ENCODE assay signal across 20 cellular contexts in the genomic region with DNA sequence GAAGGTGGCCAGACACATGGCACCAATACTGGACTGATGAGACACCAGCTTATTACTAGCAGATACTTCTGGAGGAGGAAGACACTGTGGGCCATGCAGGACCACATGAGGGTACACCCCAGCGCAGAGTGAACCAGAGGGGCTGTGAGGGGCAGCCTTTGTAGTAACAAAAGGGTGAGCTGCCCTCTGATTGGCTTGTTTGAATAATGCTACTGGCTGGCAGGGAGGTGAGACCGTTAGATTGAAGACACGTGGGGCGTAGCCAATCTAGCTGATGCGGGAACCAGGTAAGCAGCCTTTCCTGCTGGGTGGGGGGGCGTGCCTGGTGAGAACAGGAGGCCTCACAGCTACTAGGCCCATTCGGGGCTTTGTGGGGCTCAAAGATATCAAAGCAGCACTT.
DNase-seq lines count a peak whose midpoint lies in the region; ATAC-seq and TF ChIP-seq lines count a peak whose summit lies in the region.
"Had no signal": no experiment of that assay in that cellular context is flagged by ENCODE, and none has a peak within 500 bp of the region (broad histone marks: within the 10 kb centered on the region; RNA-seq: fewer than 3 reads in every experiment).

No MANE protein-coding gene starts in this region.

- no peaks in the 10 kb centered on the region for H3K36me3 ChIP-seq in OCI-LY7 (ENCODE audit: insufficient read depth, low read length)

- CTCF ChIA-PET in OCI-LY7 (lab: Charles Lee; ENCODE audit: unreplicated experiment) = interaction anchor here (0.8 kb wide), 1 partner anchor 12 kb away, joined by 3 read pairs; no protein-coding TSS in a partner anchor

- no peak overlapping the region for H3K27ac Mint-ChIP-seq in natural killer cell treated with Interleukin-12 subunit alpha and Interleukin-12 subunit beta and Interleukin-15 and Interleukin-18, amount 100 ng/mL, for 72 hours
- H3K27ac Mint-ChIP-seq in natural killer cell = no peak overlapping the region
- H3K27ac Mint-ChIP-seq: CD4-positive, alpha-beta T cell; HFFc6 had no signal

- peak; percentile 59 for DNase-seq in natural killer cell treated with Interleukin-12 subunit alpha and Interleukin-12 subunit beta and Interleukin-15 and Interleukin-18, amount 100 ng/mL, for 72 hours (ENCODE audit: low spot score)
- DNase-seq in natural killer cell (no peak), OCI-LY7 (ENCODE audit: low spot score) (peak; percentile 24), dorsolateral prefrontal cortex (no peak), dedifferentiated amniotic fluid mesenchymal stem cell (ENCODE audit: extremely low spot score) (no peak)
- DNase-seq: CD4-positive, alpha-beta T cell; GM23248; H7; HFFc6; IMR-90; NCI-H1048; NCI-H187; NCI-H446; NCI-H524 treated with DMSO at 0.1 percent for 48 hours; OCI-M1; SK-N-SH; SW 1271 had no signal

- H3K9me3 ChIP-seq in OCI-LY7 (ENCODE audit: low read length) = no peaks in the 10 kb centered on the region
- H3K9me3 ChIP-seq: SK-N-SH had no signal

- peaks cover 52% of the 10 kb centered on the region for H3K4me1 ChIP-seq in OCI-LY7 (ENCODE audit: insufficient read depth, low read length, poor library complexity, severe bottlenecking)

- peak overlapping the region; percentile 80; the same call in 1 of the 2 replicates for H2AFZ ChIP-seq in OCI-LY7 (ENCODE audit: low read length)
- H2AFZ ChIP-seq: GM23248 had no signal

- peaks cover 13 to 22% of the 10 kb centered on the region in 2 donors for H3K27me3 Mint-ChIP-seq in natural killer cell treated with Interleukin-12 subunit alpha and Interleukin-12 subunit beta and Interleukin-15 and Interleukin-18, amount 100 ng/mL, for 72 hours
- peaks cover 7 to 14% of the 10 kb centered on the region in 2 donors for H3K27me3 Mint-ChIP-seq in natural killer cell (ENCODE audit: low read depth in 2 of 2)

- no peaks in the 10 kb centered on the region for H3K79me2 ChIP-seq in OCI-LY7 (ENCODE audit: insufficient read depth, low read depth, low read length)

- peaks cover 0 to 5% (median 0%) of the 10 kb centered on the region in 45 donors for H3K27me3 ChIP-seq in dorsolateral prefrontal cortex

- no peak overlapping the region for H3K4me3 Mint-ChIP-seq in natural killer cell treated with Interleukin-12 subunit alpha and Interleukin-12 subunit beta and Interleukin-15 and Interleukin-18, amount 100 ng/mL, for 72 hours
- no peak overlapping the region for H3K4me3 Mint-ChIP-seq in natural killer cell
- H3K4me3 Mint-ChIP-seq: CD4-positive, alpha-beta T cell; HFFc6 had no signal

- H3K27ac ChIP-seq in OCI-LY7 (ENCODE audit: low read depth, low read length, poor library complexity, severe bottlenecking) (no peak overlapping the region), dorsolateral prefrontal cortex (peak overlapping the region in 57 of 59 donors; percentile 24 to 91 (median 76))
- H3K27ac ChIP-seq: GM23248 had no signal

- no TSS peak for BruUV-seq in OCI-LY7 (replicated peaks; lab: Mats Ljungman, UMichigan)

- POLR2A ChIA-PET in OCI-LY7 (lab: Charles Lee) = interaction anchor here (1.3 kb wide), 1 partner anchor 17 kb away, joined by 7 read pairs; no protein-coding TSS in a partner anchor

- no peaks in the 10 kb centered on the region for H4K20me1 ChIP-seq in OCI-LY7 (ENCODE audit: insufficient read depth, low read length)

- no peaks in the 10 kb centered on the region for H3K9me3 Mint-ChIP-seq in natural killer cell treated with Interleukin-12 subunit alpha and Interleukin-12 subunit beta and Interleukin-15 and Interleukin-18, amount 100 ng/mL, for 72 hours
- no peaks in the 10 kb centered on the region for H3K9me3 Mint-ChIP-seq in natural killer cell
- H3K9me3 Mint-ChIP-seq: CD4-positive, alpha-beta T cell had no signal

- TF ChIP-seq CTCF in natural killer cell (IDR thresholded peaks at IDR 0.05) (no peak), OCI-LY7 (conservative IDR thresholded peaks at IDR 0.05; ENCODE audit: low read length) (no peak), dorsolateral prefrontal cortex (IDR thresholded peaks at IDR 0.05 in 54 of 56, conservative IDR thresholded peaks at IDR 0.05 in 2 of 56; ENCODE audit: low read depth in 1 of 56, partially characterized antibody in 56 of 56) (no peak)

- H3K4me3 ChIP-seq in OCI-LY7 (ENCODE audit: low read depth, low read length, poor library complexity, severe bottlenecking) (no peak overlapping the region), dorsolateral prefrontal cortex (no peak overlapping the region)
- H3K4me3 ChIP-seq: GM23248 had no signal

- H3K4me1 Mint-ChIP-seq in natural killer cell treated with Interleukin-12 subunit alpha and Interleukin-12 subunit beta and Interleukin-15 and Interleukin-18, amount 100 ng/mL, for 72 hours (ENCODE audit: low read depth in 2 of 2) = no peaks in the 10 kb centered on the region
- peaks cover 0 to 16% of the 10 kb centered on the region in 2 donors for H3K4me1 Mint-ChIP-seq in natural killer cell

- intact Hi-C loops in natural killer cell (cut with micrococcal nuclease) = no loop called here
- intact Hi-C loops in OCI-LY7 (cut with micrococcal nuclease; ENCODE audit: unreplicated experiment) = no loop called here
- intact Hi-C loops in dorsolateral prefrontal cortex (cut with DNase I) = no loop called here

- no peaks in the 10 kb centered on the region for H3K9me2 ChIP-seq in OCI-LY7 (ENCODE audit: insufficient read depth, low read length)
- H3K9me2 ChIP-seq: SK-N-SH had no signal

- H3K4me2 ChIP-seq in OCI-LY7 (ENCODE audit: low read length) = peak overlapping the region; percentile 72

- no peak for ATAC-seq in natural killer cell treated with Interleukin-12 subunit alpha and Interleukin-12 subunit beta and Interleukin-15 and Interleukin-18, amount 100 ng/mL, for 72 hours
- ATAC-seq in natural killer cell (no peak), HG03457 (IDR thresholded peaks at IDR 0.05; ENCODE audit: unreplicated experiment) (no peak), GM21576 (IDR thresholded peaks at IDR 0.05; ENCODE audit: unreplicated experiment) (no peak), HG02678 (IDR thresholded peaks at IDR 0.05; ENCODE audit: unreplicated experiment) (no peak)

- H3K36me3 Mint-ChIP-seq in natural killer cell treated with Interleukin-12 subunit alpha and Interleukin-12 subunit beta and Interleukin-15 and Interleukin-18, amount 100 ng/mL, for 72 hours = no peaks in the 10 kb centered on the region
- H3K36me3 Mint-ChIP-seq in natural killer cell = no peaks in the 10 kb centered on the region

Comparison
In these comparisons a context has a peak if more than half of its experiments do, and no peak if none do; other contexts are left out.
1. DNase-seq: peak in natural killer cell treated with Interleukin-12 subunit alpha and Interleukin-12 subunit beta and Interleukin-15 and Interleukin-18, amount 100 ng/mL, for 72 hours (single experiment) and OCI-LY7 (single experiment); none in natural killer cell (single experiment), dorsolateral prefrontal cortex (0 of 10) and dedifferentiated amniotic fluid mesenchymal stem cell (single experiment).